Comparison of ENCODE assay signal across 8 cellular contexts in genomic region chr18:7021994-7022840, GRCh38.
DNase-seq lines count a peak whose midpoint lies in the region; ATAC-seq and TF ChIP-seq lines count a peak whose summit lies in the region.

No MANE protein-coding gene starts in this region.

- H3K9me3 Mint-ChIP-seq in naive thymus-derived CD4-positive, alpha-beta T cell: peaks cover 0 to 3% (median 0%) of the 10 kb centered on the region in 11 donors
- H3K9me3 Mint-ChIP-seq in stimulated activated memory B cell treated with anti-CD40 and anti-IgM and Interleukin-4, amounts not matched to agents 10 μg/mL and 1 μg/mL and 100 μg/mL, for 72 hours: peaks cover 5% of the 10 kb centered on the region

- H3K27ac Mint-ChIP-seq in naive thymus-derived CD4-positive, alpha-beta T cell: no peak overlapping the region
- H3K27ac Mint-ChIP-seq in stimulated activated memory B cell treated with anti-CD40 and anti-IgM and Interleukin-4, amounts not matched to agents 10 μg/mL and 1 μg/mL and 100 μg/mL, for 72 hours: no peak overlapping the region

- peaks cover 7% of the 10 kb centered on the region for H3K27me3 ChIP-seq in endocrine pancreas (ENCODE audit: control insufficient read depth, insufficient read depth, low read length)
- H3K27me3 ChIP-seq in naive thymus-derived CD4-positive, alpha-beta T cell (ENCODE audit: control insufficient read depth in 2 of 2, insufficient read depth in 2 of 2, low read length in 2 of 2): no peaks in the 10 kb centered on the region

- H3K4me1 ChIP-seq in endocrine pancreas (ENCODE audit: control insufficient read depth, insufficient read depth, low read length): no peaks in the 10 kb centered on the region
- no peaks in the 10 kb centered on the region for H3K4me1 ChIP-seq in naive thymus-derived CD4-positive, alpha-beta T cell (ENCODE audit: control insufficient read depth in 2 of 2, insufficient read depth in 2 of 2, low read length in 2 of 2)

- POLR2A ChIA-PET in naive thymus-derived CD4-positive, alpha-beta T cell (lab: Charles Lee): no interaction called here

- intact Hi-C loops in naive thymus-derived CD4-positive, alpha-beta T cell (cut with micrococcal nuclease): no loop called here

- peak; percentile 64 for TF ChIP-seq CTCF in retinal pigment epithelial cell (conservative IDR thresholded peaks at IDR 0.05; ENCODE audit: low read depth, low read length)

- H3K4me3 Mint-ChIP-seq in naive thymus-derived CD4-positive, alpha-beta T cell: no peak overlapping the region
- H3K4me3 Mint-ChIP-seq in stimulated activated memory B cell treated with anti-CD40 and anti-IgM and Interleukin-4, amounts not matched to agents 10 μg/mL and 1 μg/mL and 100 μg/mL, for 72 hours: no peak overlapping the region

- H3K27me3 Mint-ChIP-seq in naive thymus-derived CD4-positive, alpha-beta T cell: peaks cover 0 to 5% (median 0%) of the 10 kb centered on the region in 5 donors
- peaks cover 8% of the 10 kb centered on the region for H3K27me3 Mint-ChIP-seq in stimulated activated memory B cell treated with anti-CD40 and anti-IgM and Interleukin-4, amounts not matched to agents 10 μg/mL and 1 μg/mL and 100 μg/mL, for 72 hours

- CTCF ChIA-PET in naive thymus-derived CD4-positive, alpha-beta T cell (lab: Charles Lee): no interaction called here

- H3K9me3 ChIP-seq in endocrine pancreas (ENCODE audit: control insufficient read depth, low read length): no peaks in the 10 kb centered on the region
- no peaks in the 10 kb centered on the region for H3K9me3 ChIP-seq in naive thymus-derived CD4-positive, alpha-beta T cell (ENCODE audit: control insufficient read depth in 2 of 3, low read length in 3 of 3)

- peak overlapping the region; percentile 14 for H3K4me3 ChIP-seq in endocrine pancreas (ENCODE audit: control insufficient read depth, insufficient read depth, low read length)
- no peak overlapping the region for H3K4me3 ChIP-seq in retinal pigment epithelial cell (ENCODE audit: low read length)
- H3K4me3 ChIP-seq in naive thymus-derived CD4-positive, alpha-beta T cell (ENCODE audit: low read length): no peak overlapping the region

- H3K9ac ChIP-seq in endocrine pancreas (ENCODE audit: control insufficient read depth, insufficient read depth, low read length): no peak overlapping the region

- H3K36me3 ChIP-seq in endocrine pancreas (ENCODE audit: control insufficient read depth, insufficient read depth, low read length): no peaks in the 10 kb centered on the region
- no peaks in the 10 kb centered on the region for H3K36me3 ChIP-seq in naive thymus-derived CD4-positive, alpha-beta T cell (ENCODE audit: control insufficient read depth in 2 of 3, insufficient read depth in 3 of 3, low read length in 3 of 3)

- no peaks in the 10 kb centered on the region for H3K36me3 Mint-ChIP-seq in naive thymus-derived CD4-positive, alpha-beta T cell
- no peaks in the 10 kb centered on the region for H3K36me3 Mint-ChIP-seq in stimulated activated memory B cell treated with anti-CD40 and anti-IgM and Interleukin-4, amounts not matched to agents 10 μg/mL and 1 μg/mL and 100 μg/mL, for 72 hours

- ATAC-seq in naive thymus-derived CD4-positive, alpha-beta T cell: no peak
- no peak for ATAC-seq in stimulated activated memory B cell treated with anti-CD40 and anti-IgM and Interleukin-4, amounts not matched to agents 10 μg/mL and 1 μg/mL and 100 μg/mL, for 72 hours
- no peak for ATAC-seq in GM18511 (IDR thresholded peaks at IDR 0.05; ENCODE audit: unreplicated experiment)

- no peak overlapping the region for H3K27ac ChIP-seq in naive thymus-derived CD4-positive, alpha-beta T cell (ENCODE audit: low read depth, low read length)

- H3K4me1 Mint-ChIP-seq in naive thymus-derived CD4-positive, alpha-beta T cell: no peaks in the 10 kb centered on the region
- no peaks in the 10 kb centered on the region for H3K4me1 Mint-ChIP-seq in stimulated activated memory B cell treated with anti-CD40 and anti-IgM and Interleukin-4, amounts not matched to agents 10 μg/mL and 1 μg/mL and 100 μg/mL, for 72 hours

- DNase-seq in AG08395 (ENCODE audit: low spot score) (peak; percentile 38), HK-2 (ENCODE audit: unreplicated experiment) (peak; percentile 20), NCI-H774 (lab: John Stamatoyannopoulos, UW) (peak; percentile 24), retinal pigment epithelial cell (ENCODE audit: low read depth) (peak; percentile 39)
- DNase-seq in naive thymus-derived CD4-positive, alpha-beta T cell: no peak

Comparison
In these comparisons a context has a peak if more than half of its experiments do, and no peak if none do; other contexts are left out.
1. DNase-seq: peak in AG08395 (single experiment), HK-2 (single experiment), NCI-H774 (single experiment) and retinal pigment epithelial cell (single experiment); none in naive thymus-derived CD4-positive, alpha-beta T cell (0 of 9).